Comparison of ENCODE assay signal across 1 cellular context in genomic region chr2:44918095-44918775, GRCh38.
TF ChIP-seq lines count a peak whose summit lies in the region.

No MANE protein-coding gene starts in this region.

TF ChIP-seq in HCT116, 20 proteins besides CTCF, POLR2A, EP300 and RAD21 (continued from another document):
- TF ChIP-seq ZBTB33 (IDR thresholded peaks at IDR 0.05; ENCODE audit: extremely low read depth, insufficient replicate concordance, low read length): no peak
- TF ChIP-seq TCF7L2 (IDR thresholded peaks at IDR 0.05; ENCODE audit: borderline replicate concordance, extremely low read depth, insufficient read depth, insufficient read length): no peak
- no peak for TF ChIP-seq CEBPB (IDR thresholded peaks at IDR 0.05; ENCODE audit: low read depth)
- TF ChIP-seq ATF3 (IDR thresholded peaks at IDR 0.05): no peak
- TF ChIP-seq SRF (IDR thresholded peaks at IDR 0.05; ENCODE audit: low read depth): no peak
